9 cellular contexts compared by ENCODE assay signal in genomic region chr15:78148392-78149067, GRCh38. TPM values are rescaled to one million over a fixed set of nuclear protein-coding genes. Genes with fewer than 3 reads are reported as not detected.
DNase-seq lines count a peak whose midpoint lies in the region; ATAC-seq, FAIRE-seq and TF ChIP-seq lines count a peak whose summit lies in the region.
"Had no signal": no experiment of that assay in that cellular context is flagged by ENCODE, and none has a peak within 500 bp of the region (broad histone marks: within the 10 kb centered on the region; RNA-seq: fewer than 3 reads in every experiment).

No MANE protein-coding gene starts in this region.

- H3K27me3 ChIP-seq in CD8-positive, alpha-beta T cell (ENCODE audit: insufficient read depth, low read length): no peaks in the 10 kb centered on the region

- peak overlapping the region; percentile 91 for H3K4me3 Mint-ChIP-seq in CD8-positive, alpha-beta T cell
- H3K4me3 Mint-ChIP-seq in HFFc6: peak overlapping the region; percentile 95
- H3K4me3 Mint-ChIP-seq in mesothelial cell of epicardium: peak overlapping the region; percentile 95

- peaks cover 44% of the 10 kb centered on the region for H3K4me1 Mint-ChIP-seq in CD8-positive, alpha-beta T cell (ENCODE audit: low read depth)
- H3K4me1 Mint-ChIP-seq in HFFc6 (ENCODE audit: low read depth) (peaks cover 49% of the 10 kb centered on the region), mesothelial cell of epicardium (peaks cover 20% of the 10 kb centered on the region)

- ATAC-seq in CD8-positive, alpha-beta T cell: peak; percentile 13

- no peaks in the 10 kb centered on the region for H3K9me3 Mint-ChIP-seq in CD8-positive, alpha-beta T cell
- no peaks in the 10 kb centered on the region for H3K9me3 Mint-ChIP-seq in HFFc6
- H3K9me3 Mint-ChIP-seq in mesothelial cell of epicardium: no peaks in the 10 kb centered on the region

- CTCF ChIA-PET in CD8-positive, alpha-beta T cell (lab: Charles Lee): interaction anchor here (1.1 to 2.6 kb wide), 4 partner anchors 12 to 47 kb away, joined by 4 to 16 read pairs (median 8); partner anchors contain the start of gene CIB2

- no peak for DNase-seq in CD8-positive, alpha-beta T cell
- DNase-seq in HFFc6 (no peak), astrocyte of the cerebellum (ENCODE audit: low read depth) (no peak), mesothelial cell of epicardium (ENCODE audit: low spot score in 2 of 2, unreplicated experiment in 2 of 2) (no peak), urothelium cell line (ENCODE audit: low spot score) (no peak), superior temporal gyrus (ENCODE audit: extremely low spot score) (no peak), NCI-H2196 (lab: John Stamatoyannopoulos, UW; ENCODE audit: unreplicated experiment) (no peak), caudate nucleus (lab: John Stamatoyannopoulos, UW) (no peak)

- POLR2A ChIA-PET in CD8-positive, alpha-beta T cell (lab: Charles Lee): interaction anchor here (0.7 to 3.5 kb wide), 6 partner anchors 14 to 151 kb away, joined by 3 to 23 read pairs (median 5); partner anchors contain the start of genes CIB2 and SKIC8

- peaks cover 18% of the 10 kb centered on the region for H3K4me1 ChIP-seq in CD8-positive, alpha-beta T cell (ENCODE audit: insufficient read depth, low read length)

- in situ Hi-C loops in astrocyte of the cerebellum (cut with HindIII; ENCODE audit: low sequenced_read_pairs): no loop called here

- peaks cover 16% of the 10 kb centered on the region for H3K36me3 Mint-ChIP-seq in CD8-positive, alpha-beta T cell
- 0 out of 2 replicates have a peak, but pooled peaks cover 10% of the 10 kb centered on the region for H3K36me3 Mint-ChIP-seq in HFFc6 (ENCODE audit: low read depth)
- H3K36me3 Mint-ChIP-seq in mesothelial cell of epicardium: no peaks in the 10 kb centered on the region

- no peaks in the 10 kb centered on the region for H3K27me3 Mint-ChIP-seq in CD8-positive, alpha-beta T cell (ENCODE audit: low read depth)
- H3K27me3 Mint-ChIP-seq in HFFc6 (ENCODE audit: insufficient read depth) (no peaks in the 10 kb centered on the region; the same call in none of the 2 replicates), mesothelial cell of epicardium (ENCODE audit: low read depth) (no peaks in the 10 kb centered on the region)

- no peaks in the 10 kb centered on the region for H3K36me3 ChIP-seq in CD8-positive, alpha-beta T cell (ENCODE audit: insufficient read depth, low read length)

- peak overlapping the region; percentile 81 for H3K4me3 ChIP-seq in CD8-positive, alpha-beta T cell (ENCODE audit: low read depth, low read length)
- peak overlapping the region; percentile 63 for H3K4me3 ChIP-seq in astrocyte of the cerebellum (ENCODE audit: low read depth, low read length)

- H3K9me3 ChIP-seq in CD8-positive, alpha-beta T cell (ENCODE audit: low read length): no peaks in the 10 kb centered on the region

- TF ChIP-seq CTCF in CD8-positive, alpha-beta T cell (IDR thresholded peaks at IDR 0.05): no peak
- no peak for TF ChIP-seq CTCF in HFFc6 (IDR thresholded peaks at IDR 0.05)
- no peak for TF ChIP-seq CTCF in astrocyte of the cerebellum (IDR thresholded peaks at IDR 0.05; ENCODE audit: low read depth, low read length, missing control alignments)
- no peak for TF ChIP-seq CTCF in mesothelial cell of epicardium (IDR thresholded peaks at IDR 0.05; ENCODE audit: unreplicated experiment)

- peak overlapping the region; percentile 91 for H3K27ac Mint-ChIP-seq in CD8-positive, alpha-beta T cell
- H3K27ac Mint-ChIP-seq in HFFc6 (peak overlapping the region; percentile 92), mesothelial cell of epicardium (peak overlapping the region; percentile 96)

- H3K27ac ChIP-seq in CD8-positive, alpha-beta T cell (ENCODE audit: low read depth, low read length): peak overlapping the region; percentile 67
- no peak overlapping the region for H3K27ac ChIP-seq in caudate nucleus (ENCODE audit: low read depth, low read length)

- no peak for FAIRE-seq in urothelium cell line (lab: Jason Lieb, UNC)

- intact Hi-C loops in CD8-positive, alpha-beta T cell (cut with DNase I, micrococcal nuclease): loop anchor here (1.0 to 10.0 kb wide), 11 partner anchors 17 to 1216 kb away; partner anchors contain the start of genes CIB2 (in 2 of the 2), IREB2 (in 2 of the 2), MORF4L1 (in 2 of the 2) and TBC1D2B (in 2 of the 2)

RNA-seq across cellular contexts. Expression of gene IDH3A, which starts 0.6 kb away (rescaled TPM):
- 10 to 100 TPM; 54.4 to 61.0 TPM for total RNA-seq in CD8-positive, alpha-beta T cell
- total RNA-seq in HFFc6 (2021; fragmentation: NEBNext Ultra II Directional; extraction: Animal tissue kit (Norgen Biotek cat#: 25700)): 10 to 100 TPM; 67.3 to 82.1 (median 78.3) TPM
- 27.9 to 33.8 TPM (median 28.9 TPM) in 3 replicates for total RNA-seq in mesothelial cell of epicardium

RNA-seq across cellular contexts. Expression of gene CIB2, which starts 17.3 kb away (rescaled TPM):
- total RNA-seq in CD8-positive, alpha-beta T cell: 1 to 10 TPM; 1.2 to 1.9 TPM
- total RNA-seq in HFFc6 (2021; fragmentation: NEBNext Ultra II Directional; extraction: Animal tissue kit (Norgen Biotek cat#: 25700)): 1 to 10 TPM; 1.3 to 1.8 (median 1.4) TPM
- 25.5 to 27.6 TPM (median 26.2 TPM) in 3 replicates for total RNA-seq in mesothelial cell of epicardium

RNA-seq across cellular contexts. Expression of gene SH2D7, which starts 56.2 kb away (rescaled TPM):
- not detected for total RNA-seq in CD8-positive, alpha-beta T cell
- not detected for total RNA-seq in HFFc6 (2021; fragmentation: NEBNext Ultra II Directional; extraction: Animal tissue kit (Norgen Biotek cat#: 25700))
- not detected in 3 replicates for total RNA-seq in mesothelial cell of epicardium
- total RNA-seq: NCI-H460 had no signal
